ENCODE assay signal across 14 cellular contexts in genomic region chr2:176139170-176139611, GRCh38. TPM values are rescaled to one million over a fixed set of nuclear protein-coding genes. Genes with fewer than 3 reads are reported as not detected.
DNase-seq lines count a peak whose midpoint lies in the region; ATAC-seq and TF ChIP-seq lines count a peak whose summit lies in the region.
"Had no signal": no experiment of that assay in that cellular context is flagged by ENCODE, and none has a peak within 500 bp of the region (broad histone marks: within the 10 kb centered on the region; RNA-seq: fewer than 3 reads in every experiment).

No MANE protein-coding gene starts in this region.

- peaks cover 64% of the 10 kb centered on the region for H3K27me3 ChIP-seq in CD4-positive, CD25-positive, alpha-beta regulatory T cell (ENCODE audit: control insufficient read depth, insufficient read depth, low read length)
- no peaks in the 10 kb centered on the region for H3K27me3 ChIP-seq in ovary
- H3K27me3 ChIP-seq in brain microvascular endothelial cell (replicated peaks): peaks cover 76% of the 10 kb centered on the region

- TF ChIP-seq POLR2A in ovary (IDR thresholded peaks at IDR 0.05): no peak

- no peak for TF ChIP-seq EP300 in ovary (IDR thresholded peaks at IDR 0.05)

- H3K9me3 Mint-ChIP-seq in CD4-positive, CD25-positive, alpha-beta regulatory T cell: peaks cover 0 to 27% (median 5%) of the 10 kb centered on the region in 7 donors
- H3K9me3 Mint-ChIP-seq in HFFc6: no peaks in the 10 kb centered on the region

- peak overlapping the region in 1 of 3 donors; percentile 60 for H3K27ac Mint-ChIP-seq in CD4-positive, CD25-positive, alpha-beta regulatory T cell
- H3K27ac Mint-ChIP-seq in HFFc6: no peak overlapping the region

- peaks cover 6 to 14% of the 10 kb centered on the region in 2 experiments for H3K9me3 ChIP-seq in CD4-positive, CD25-positive, alpha-beta regulatory T cell (ENCODE audit: control insufficient read depth in 2 of 2, low read length in 2 of 2)
- no peaks in the 10 kb centered on the region for H3K9me3 ChIP-seq in ovary

- peak overlapping the region in 3 of 4 donors; percentile 44 to 52 (median 50) for H3K4me3 Mint-ChIP-seq in CD4-positive, CD25-positive, alpha-beta regulatory T cell
- H3K4me3 Mint-ChIP-seq in HFFc6: peak overlapping the region; percentile 57

- peaks cover 0 to 37% (median 20%) of the 10 kb centered on the region in 4 donors for H3K4me1 Mint-ChIP-seq in CD4-positive, CD25-positive, alpha-beta regulatory T cell
- peaks cover 41% of the 10 kb centered on the region for H3K4me1 Mint-ChIP-seq in HFFc6 (ENCODE audit: low read depth)

- H3K4me3 ChIP-seq in CD4-positive, CD25-positive, alpha-beta regulatory T cell (ENCODE audit: low read depth, low read length): no peak overlapping the region
- H3K4me3 ChIP-seq in epithelial cell of proximal tubule (ENCODE audit: low read depth, low read length) (peak overlapping the region; percentile 94), ovary (peak overlapping the region; percentile 53), brain microvascular endothelial cell (ENCODE audit: low read depth, low read length) (no peak overlapping the region)

- no peaks in the 10 kb centered on the region for H3K36me3 ChIP-seq in CD4-positive, CD25-positive, alpha-beta regulatory T cell (ENCODE audit: control insufficient read depth, insufficient read depth, low read length)
- H3K36me3 ChIP-seq in ovary: no peaks in the 10 kb centered on the region
- H3K36me3 ChIP-seq in brain microvascular endothelial cell (replicated peaks): no peaks in the 10 kb centered on the region
- H3K36me3 ChIP-seq: WERI-Rb-1 had no signal

- H3K27ac ChIP-seq in CD4-positive, CD25-positive, alpha-beta regulatory T cell (ENCODE audit: insufficient read depth, low read length, poor library complexity, severe bottlenecking): no peak overlapping the region
- H3K27ac ChIP-seq in ovary (peak overlapping the region; percentile 80 to 99), brain microvascular endothelial cell (no peak overlapping the region)
- H3K27ac ChIP-seq: KMS-11, WERI-Rb-1 had no signal

- H3K27me3 Mint-ChIP-seq in CD4-positive, CD25-positive, alpha-beta regulatory T cell: peaks cover 88% of the 10 kb centered on the region
- H3K27me3 Mint-ChIP-seq in HFFc6 (ENCODE audit: insufficient read depth): peaks cover 25% of the 10 kb centered on the region

- TF ChIP-seq CTCF in HFFc6 (IDR thresholded peaks at IDR 0.05) (no peak), epithelial cell of proximal tubule (conservative IDR thresholded peaks at IDR 0.05; ENCODE audit: low read depth, low read length) (no peak), ovary (IDR thresholded peaks at IDR 0.05) (no peak), brain microvascular endothelial cell (IDR thresholded peaks at IDR 0.05; ENCODE audit: low read depth, low read length, missing control alignments) (no peak)

- intact Hi-C loops in ovary (cut with DNase I) (loop anchor here in 1 of 4 donors (10.0 kb wide), 1 partner anchor 1126 kb away; the partner anchor contains the start of gene NFE2L2), left cardiac atrium (cut with DNase I) (loop anchor here in 1 of 2 donors (2.0 kb wide), 1 partner anchor 318 kb away; no protein-coding TSS in a partner anchor)

- no peak for DNase-seq in CD4-positive, CD25-positive, alpha-beta regulatory T cell
- DNase-seq in HFFc6: no peak
- DNase-seq in epithelial cell of proximal tubule (ENCODE audit: low read depth): no peak
- DNase-seq in ovary: peak in 4 of 5 donors; percentile 38 to 62 (median 48)
- DNase-seq in NCI-H82 (lab: John Stamatoyannopoulos, UW): no peak
- DNase-seq in brain microvascular endothelial cell: no peak
- no peak for DNase-seq in left cardiac atrium
- DNase-seq: activated effector memory CD4-positive, alpha-beta T cell treated with Interleukin-2 at 50 U/mL for 16 hours; HCEC 1CT; NCI-H226; right cardiac atrium; WERI-Rb-1 had no signal

- 5 to 11% (median 11%) methylated on average over 18 of the region's 18 CpGs for WGBS in ovary, 3 donors

- peaks cover 28% of the 10 kb centered on the region for H3K4me1 ChIP-seq in CD4-positive, CD25-positive, alpha-beta regulatory T cell (ENCODE audit: control insufficient read depth, insufficient read depth, low read length, poor library complexity, severe bottlenecking)
- peaks cover 15% of the 10 kb centered on the region for H3K4me1 ChIP-seq in ovary (ENCODE audit: insufficient read depth)

- no peak for ATAC-seq in CD4-positive, CD25-positive, alpha-beta regulatory T cell (ENCODE audit: low read depth in 2 of 2)
- ATAC-seq in HG03442 (IDR thresholded peaks at IDR 0.05; ENCODE audit: unreplicated experiment): no peak
- ATAC-seq in left cardiac atrium: no peak
- ATAC-seq: right cardiac atrium had no signal

- in situ Hi-C loops in brain microvascular endothelial cell (cut with HindIII; ENCODE audit: low pct_ligation_motif_present, low sequenced_read_pairs): loop anchor here (25.0 kb wide), 1 partner anchor 498 kb away; no protein-coding TSS in a partner anchor

- peaks cover 4% of the 10 kb centered on the region for H3K36me3 Mint-ChIP-seq in CD4-positive, CD25-positive, alpha-beta regulatory T cell
- H3K36me3 Mint-ChIP-seq in HFFc6 (ENCODE audit: low read depth): no peaks in the 10 kb centered on the region

RNA-seq across cellular contexts. Expression of gene HOXD8, which starts 9.7 kb away (rescaled TPM):
- total RNA-seq in CD4-positive, CD25-positive, alpha-beta regulatory T cell: not detected
- polyA plus RNA-seq in CD4-positive, CD25-positive, alpha-beta regulatory T cell: not detected
- total RNA-seq in HFFc6 (2021; fragmentation: NEBNext Ultra II Directional; extraction: Animal tissue kit (Norgen Biotek cat#: 25700)): 1 to 10 TPM; 2.3 to 5.1 (median 4.6) TPM
- 18.0 and 26.5 TPM in 2 replicates for total RNA-seq in epithelial cell of proximal tubule
- total RNA-seq in ovary: 10 to 100 TPM; 29.2 to 46.8 (median 33.1) TPM
- polyA plus RNA-seq in ovary: 10 to 100 TPM; 36.9 to 50.6 TPM
- total RNA-seq in left cardiac atrium: 1 to 10 TPM; 1.2 to 1.3 TPM

RNA-seq across cellular contexts. Expression of gene HOXD4, which starts 12.2 kb away (rescaled TPM):
- not detected for total RNA-seq in CD4-positive, CD25-positive, alpha-beta regulatory T cell
- polyA plus RNA-seq in CD4-positive, CD25-positive, alpha-beta regulatory T cell: not detected
- total RNA-seq in HFFc6 (2021; fragmentation: NEBNext Ultra II Directional; extraction: Animal tissue kit (Norgen Biotek cat#: 25700)): under 1 TPM in 4 of 6 experiments, not detected in 2; 0.40 to 0.69 (median 0.57) TPM
- total RNA-seq in epithelial cell of proximal tubule (26.0 and 28.0 TPM in 2 replicates), ovary (10 to 100 TPM in 6 of 7 donors, 1 to 10 TPM in 1; 6.2 to 16.5 (median 12.7) TPM), left cardiac atrium (under 1 TPM; 0.29 to 0.53 TPM)
- 10 to 100 TPM in 1 of 2 donors, 1 to 10 TPM in 1; 8.3 to 11.0 TPM for polyA plus RNA-seq in ovary
- total RNA-seq: right cardiac atrium had no signal

RNA-seq across cellular contexts. Expression of gene HOXD9, which starts 16.7 kb away (rescaled TPM):
- not detected for total RNA-seq in CD4-positive, CD25-positive, alpha-beta regulatory T cell
- not detected for polyA plus RNA-seq in CD4-positive, CD25-positive, alpha-beta regulatory T cell
- total RNA-seq in HFFc6 (2021; fragmentation: NEBNext Ultra II Directional; extraction: Animal tissue kit (Norgen Biotek cat#: 25700)): 1 to 10 TPM; 2.1 to 2.7 (median 2.4) TPM
- total RNA-seq in epithelial cell of proximal tubule (9.8 and 11.5 TPM in 2 replicates), ovary (10 to 100 TPM in 6 of 7 donors, 1 to 10 TPM in 1; 9.7 to 20.6 (median 12.8) TPM), left cardiac atrium (under 1 TPM; 0.13 to 0.27 TPM)
- 10 to 100 TPM; 11.7 to 13.0 TPM for polyA plus RNA-seq in ovary
- total RNA-seq: right cardiac atrium had no signal

RNA-seq across cellular contexts. Expression of gene HOXD3, which starts 17.9 kb away (rescaled TPM):
- total RNA-seq in CD4-positive, CD25-positive, alpha-beta regulatory T cell: not detected
- polyA plus RNA-seq in CD4-positive, CD25-positive, alpha-beta regulatory T cell: not detected
- total RNA-seq in HFFc6 (2021; fragmentation: NEBNext Ultra II Directional; extraction: Animal tissue kit (Norgen Biotek cat#: 25700)): under 1 TPM in 3 of 6 experiments, not detected in 3; 0.25 to 0.38 (median 0.25) TPM
- 8.2 and 9.4 TPM in 2 replicates for total RNA-seq in epithelial cell of proximal tubule
- 10 to 100 TPM; 12.5 to 18.7 (median 16.5) TPM for total RNA-seq in ovary
- 10 to 100 TPM in 1 of 2 donors, 1 to 10 TPM in 1; 6.7 to 10.1 TPM for polyA plus RNA-seq in ovary
- total RNA-seq in left cardiac atrium: 1 to 10 TPM in 1 of 2 donors, under 1 TPM in 1; 0.73 to 1.1 TPM
- total RNA-seq: right cardiac atrium had no signal

RNA-seq across cellular contexts. Expression of gene HOXD10, which starts 22.6 kb away (rescaled TPM):
- not detected for total RNA-seq in CD4-positive, CD25-positive, alpha-beta regulatory T cell
- polyA plus RNA-seq in CD4-positive, CD25-positive, alpha-beta regulatory T cell: not detected
- total RNA-seq in HFFc6 (2021; fragmentation: NEBNext Ultra II Directional; extraction: Animal tissue kit (Norgen Biotek cat#: 25700)): 10 to 100 TPM; 10.9 to 14.5 (median 12.8) TPM
- total RNA-seq in epithelial cell of proximal tubule (14.3 and 18.8 TPM in 2 replicates), ovary (1 to 10 TPM in 4 of 7 donors, under 1 TPM in 3; 0.38 to 3.2 (median 1.0) TPM), left cardiac atrium (not detected)
- polyA plus RNA-seq in ovary: 1 to 10 TPM; 1.1 to 8.1 TPM
- total RNA-seq: right cardiac atrium had no signal
- polyA plus RNA-seq: right cardiac atrium had no signal

Comparison
In these comparisons a context has a peak if more than half of its experiments do, and no peak if none do; other contexts are left out.
1. DNase-seq: peak in ovary (4 of 5); none in CD4-positive, CD25-positive, alpha-beta regulatory T cell (0 of 3), HFFc6 (single experiment), epithelial cell of proximal tubule (single experiment), NCI-H82 (single experiment), brain microvascular endothelial cell (single experiment) and left cardiac atrium (single experiment).
2. H3K27ac ChIP-seq: peak in ovary (2 of 2); none in CD4-positive, CD25-positive, alpha-beta regulatory T cell (single experiment) and brain microvascular endothelial cell (single experiment).
3. H3K4me3 ChIP-seq: peak in epithelial cell of proximal tubule (single experiment) and ovary (single experiment); none in CD4-positive, CD25-positive, alpha-beta regulatory T cell (single experiment) and brain microvascular endothelial cell (single experiment).